Comparison of ENCODE assay signal across 13 cellular contexts in genomic region chr13:59061621-59062020, GRCh38.
DNase-seq lines count a peak whose midpoint lies in the region; ATAC-seq and TF ChIP-seq lines count a peak whose summit lies in the region.
"Had no signal": no experiment of that assay in that cellular context is flagged by ENCODE, and none has a peak within 500 bp of the region (broad histone marks: within the 10 kb centered on the region; RNA-seq: fewer than 3 reads in every experiment).

No MANE protein-coding gene starts in this region.

- no peak overlapping the region for H4K5ac ChIP-seq in IMR-90 (ENCODE audit: low read depth, low read length)

- no CpG with 5 or more reads among the region's 1 CpG for WGBS in IMR-90 (ENCODE audit: extremely low coverage in 2 of 2, insufficient read length in 1 of 2), 2 experiments

- DNase-seq in IMR-90 (no peak), NCI-H69 (lab: John Stamatoyannopoulos, UW) (peak; percentile 4), choroid plexus epithelial cell (ENCODE audit: low read depth) (peak; percentile 5), cerebellar nuclear complex (lab: John Stamatoyannopoulos, UW) (no peak), neural progenitor cell (ENCODE audit: low spot score) (no peak), occipital lobe (lab: John Stamatoyannopoulos, UW) (no peak)
- DNase-seq: BE2C; CD4-positive, alpha-beta memory T cell; DMS79; GM23248; H7 had no signal

- dilution Hi-C loops in IMR-90 (cut with HindIII; ENCODE audit: low sequenced_read_pairs, unreplicated experiment): no loop called here

- no peaks in the 10 kb centered on the region for H3K4me1 ChIP-seq in IMR-90 (ENCODE audit: control insufficient read depth, insufficient read depth, low read length)
- no peaks in the 10 kb centered on the region for H3K4me1 ChIP-seq in neural progenitor cell
- H3K4me1 ChIP-seq: BE2C had no signal

- H2BK20ac ChIP-seq in IMR-90 (ENCODE audit: low read depth, low read length): no peak overlapping the region

- H3K27ac Mint-ChIP-seq in neural progenitor cell: no peak overlapping the region
- H3K27ac Mint-ChIP-seq: CD4-positive, alpha-beta memory T cell had no signal

- H3K56ac ChIP-seq in IMR-90 (ENCODE audit: extremely low read depth, insufficient read depth, low read length): no peak overlapping the region

- no peak for TF ChIP-seq RAD21 in IMR-90 (IDR thresholded peaks at IDR 0.05; ENCODE audit: low read length)
- no peak for TF ChIP-seq RAD21 in neural cell (conservative IDR thresholded peaks at IDR 0.05)

- H2BK5ac ChIP-seq in IMR-90 (ENCODE audit: low read depth, low read length, poor library complexity, severe bottlenecking): no peak overlapping the region

- H3K4me2 ChIP-seq in IMR-90 (ENCODE audit: low read depth, low read length) (no peak overlapping the region), neural cell (ENCODE audit: low read length) (no peak overlapping the region), neural progenitor cell (no peak overlapping the region)

- H2BK15ac ChIP-seq in IMR-90 (ENCODE audit: low read depth, low read length): no peak overlapping the region

- H2AFZ ChIP-seq in IMR-90 (replicated peaks; ENCODE audit: low read length, poor library complexity): no peak overlapping the region
- H2AFZ ChIP-seq in neural cell (ENCODE audit: low read depth, low read length): no peak overlapping the region
- no peak overlapping the region for H2AFZ ChIP-seq in neural progenitor cell (replicated peaks)
- H2AFZ ChIP-seq: GM23248 had no signal

- POLR2A ChIA-PET in IMR-90 (lab: Charles Lee; ENCODE audit: unreplicated experiment): no interaction called here

- BruUV-seq in IMR-90 (replicated peaks; lab: Mats Ljungman, UMichigan): no TSS peak

- H3K9ac ChIP-seq in IMR-90 (ENCODE audit: low read depth, low read length) (no peak overlapping the region), neural cell (ENCODE audit: low read length) (no peak overlapping the region), neural progenitor cell (no peak overlapping the region)
- H3K9ac ChIP-seq: GM23248 had no signal

- no peak overlapping the region for H3K14ac ChIP-seq in IMR-90 (replicated peaks; ENCODE audit: low read depth, low read length)

- in situ Hi-C loops in IMR-90 (cut with MboI; ENCODE audit: low sequenced_read_pairs): no loop called here

- no peak overlapping the region for H4K8ac ChIP-seq in IMR-90 (ENCODE audit: low read depth in 2 of 2, low read length in 2 of 2)

- intact Hi-C loops in IMR-90 (cut with micrococcal nuclease): loop anchor here (10.0 kb wide), 1 partner anchor 113 kb away; no protein-coding TSS in a partner anchor

- peak; percentile 34 for TF ChIP-seq EP300 in neural cell (conservative IDR thresholded peaks at IDR 0.05; ENCODE audit: poor library complexity, severe bottlenecking)

- CTCF ChIA-PET in IMR-90 (lab: Yijun Ruan, JAX): no interaction called here

- peaks cover 5% of the 10 kb centered on the region for H3K4me1 Mint-ChIP-seq in neural progenitor cell
- H3K4me1 Mint-ChIP-seq: CD4-positive, alpha-beta memory T cell had no signal

- H3K36me3 Mint-ChIP-seq in neural progenitor cell: no peaks in the 10 kb centered on the region
- H3K36me3 Mint-ChIP-seq: CD4-positive, alpha-beta memory T cell had no signal

- no peaks in the 10 kb centered on the region for H3K9me3 Mint-ChIP-seq in neural progenitor cell

- H4K20me1 ChIP-seq in IMR-90 (ENCODE audit: insufficient read depth, low read length): no peaks in the 10 kb centered on the region
- no peaks in the 10 kb centered on the region for H4K20me1 ChIP-seq in neural cell (ENCODE audit: insufficient read depth)
- H4K20me1 ChIP-seq in neural progenitor cell (ENCODE audit: low read depth): no peaks in the 10 kb centered on the region

- H3K27me3 ChIP-seq in IMR-90 (ENCODE audit: control insufficient read depth, insufficient read depth, low read length): no peaks in the 10 kb centered on the region; the same call in 1 of the 2 replicates
- no peaks in the 10 kb centered on the region for H3K27me3 ChIP-seq in neural cell (ENCODE audit: insufficient read depth, low read depth, low read length)
- H3K27me3 ChIP-seq in neural progenitor cell: no peaks in the 10 kb centered on the region
- H3K27me3 ChIP-seq: BE2C had no signal

- H3F3A ChIP-seq in neural cell (ENCODE audit: insufficient read depth, low read length, poor library complexity, severe bottlenecking) (no peaks in the 10 kb centered on the region), neural progenitor cell (ENCODE audit: low read depth) (no peaks in the 10 kb centered on the region)

- H3K27ac ChIP-seq in IMR-90 (ENCODE audit: insufficient read depth, low read length) (no peak overlapping the region), neural cell (ENCODE audit: low read length) (no peak overlapping the region), neural progenitor cell (no peak overlapping the region)
- H3K27ac ChIP-seq: C4-2B, GM23248 had no signal

- no peak overlapping the region for H3K23ac ChIP-seq in IMR-90 (ENCODE audit: low read depth, low read length)

- H4K91ac ChIP-seq in IMR-90 (ENCODE audit: insufficient read depth, low read depth, low read length): no peak overlapping the region

- no peak for TF ChIP-seq CTCF in IMR-90 (conservative IDR thresholded peaks at IDR 0.05; ENCODE audit: low read depth, low read length)
- TF ChIP-seq CTCF in choroid plexus epithelial cell (conservative IDR thresholded peaks at IDR 0.05; ENCODE audit: low read depth, low read length): no peak
- no peak for TF ChIP-seq CTCF in neural cell (IDR thresholded peaks at IDR 0.05; ENCODE audit: poor library complexity, severe bottlenecking)
- no peak for TF ChIP-seq CTCF in neural progenitor cell (IDR thresholded peaks at IDR 0.05)

- H3K9me2 ChIP-seq in neural cell (ENCODE audit: insufficient read depth, low read length): no peaks in the 10 kb centered on the region

- no peak for TF ChIP-seq POLR2A in IMR-90 (IDR thresholded peaks at IDR 0.05; ENCODE audit: low read depth, low read length)

- H3K79me1 ChIP-seq in IMR-90 (ENCODE audit: low read depth in 1 of 2, low read length in 2 of 2): no peaks in the 10 kb centered on the region

- peaks cover 2% of the 10 kb centered on the region for H3K27me3 Mint-ChIP-seq in neural progenitor cell (ENCODE audit: insufficient read depth, low read depth)
- H3K27me3 Mint-ChIP-seq: CD4-positive, alpha-beta memory T cell had no signal

- H3K4ac ChIP-seq in IMR-90 (ENCODE audit: low read depth, low read length): no peak overlapping the region

- ATAC-seq in IMR-90 (ENCODE audit: low read depth): no peak

- H2AK5ac ChIP-seq in IMR-90 (ENCODE audit: low read depth, low read length): no peak overlapping the region

- no peaks in the 10 kb centered on the region for H3K9me1 ChIP-seq in IMR-90 (ENCODE audit: insufficient read depth, low read length)

- H3K36me3 ChIP-seq in IMR-90 (ENCODE audit: control insufficient read depth, insufficient read depth, low read length) (no peaks in the 10 kb centered on the region), neural cell (ENCODE audit: insufficient read depth, low read length) (no peaks in the 10 kb centered on the region), neural progenitor cell (no peaks in the 10 kb centered on the region)
- H3K36me3 ChIP-seq: BE2C had no signal

- no peak overlapping the region for H2AK9ac ChIP-seq in IMR-90 (replicated peaks; ENCODE audit: low read depth, low read length, poor library complexity)

- H3K79me2 ChIP-seq in neural cell (replicated peaks; ENCODE audit: insufficient read depth, low read length) (no peaks in the 10 kb centered on the region), neural progenitor cell (ENCODE audit: low read depth) (no peaks in the 10 kb centered on the region)

- H3K18ac ChIP-seq in IMR-90 (ENCODE audit: low read depth, low read length): no peak overlapping the region

- H2BK120ac ChIP-seq in IMR-90 (ENCODE audit: low read depth, low read length): no peak overlapping the region

- no peak overlapping the region for H3K4me3 ChIP-seq in IMR-90 (ENCODE audit: insufficient read depth, low read depth, low read length)
- no peak overlapping the region for H3K4me3 ChIP-seq in choroid plexus epithelial cell (ENCODE audit: low read depth, low read length)
- H3K4me3 ChIP-seq in neural cell (ENCODE audit: low read length): no peak overlapping the region
- H3K4me3 ChIP-seq in neural progenitor cell: no peak overlapping the region
- H3K4me3 ChIP-seq: GM23248 had no signal

- H3K4me3 Mint-ChIP-seq in neural progenitor cell: no peak overlapping the region
- H3K4me3 Mint-ChIP-seq: CD4-positive, alpha-beta memory T cell had no signal

- no peaks in the 10 kb centered on the region for H3K9me3 ChIP-seq in IMR-90 (ENCODE audit: control insufficient read depth, insufficient read depth, low read length)
- H3K9me3 ChIP-seq in neural cell (ENCODE audit: low read length): no peaks in the 10 kb centered on the region
- no peaks in the 10 kb centered on the region for H3K9me3 ChIP-seq in neural progenitor cell (ENCODE audit: low read depth)
- H3K9me3 ChIP-seq: BE2C had no signal

TF ChIP-seq in IMR-90, 13 proteins besides CTCF, POLR2A, EP300 and RAD21:
- TF ChIP-seq NFE2L2 (IDR thresholded peaks at IDR 0.05; ENCODE audit: low read depth, low read length): no peak
- TF ChIP-seq MAFK (IDR thresholded peaks at IDR 0.05; ENCODE audit: low read depth, low read length): peak; percentile 80
- TF ChIP-seq MXI1 (IDR thresholded peaks at IDR 0.05; ENCODE audit: borderline replicate concordance, low read depth, low read length): no peak
TF ChIP-seq in IMR-90: peak in this region for 1.

TF ChIP-seq in neural cell, 6 proteins besides CTCF, POLR2A, EP300 and RAD21 (continues in another document):
- no peak for TF ChIP-seq POLR2AphosphoS5 (IDR thresholded peaks at IDR 0.05)

Comparison
In these comparisons a context has a peak if more than half of its experiments do, and no peak if none do; other contexts are left out.
1. DNase-seq: peak in NCI-H69 (single experiment) and choroid plexus epithelial cell (single experiment); none in IMR-90 (single experiment), cerebellar nuclear complex (0 of 2), neural progenitor cell (single experiment) and occipital lobe (single experiment).